1 cellular context compared by ENCODE assay signal in genomic region chr19:11813801-11814706, GRCh38.
A peak's percentile ranks its signal among the peaks of the same experiment; 100 is the strongest.
TF ChIP-seq lines count a peak whose summit lies in the region.

Gene ZNF440 (plus strand): TSS chr19:11814273. CDS start chr19:11814448, 175 bp downstream.

TF ChIP-seq in K562, 482 proteins besides CTCF, POLR2A, EP300 and RAD21 (continued from another document and continues in another):
- TF ChIP-seq ILK (tag; IDR thresholded peaks at IDR 0.05; ENCODE audit: borderline replicate concordance, low read depth) = no peak
- no peak for TF ChIP-seq NFIX (CRISPR knock-in tag; IDR thresholded peaks at IDR 0.05; ENCODE audit: low read depth)
- no peak for TF ChIP-seq TRIM28 (IDR thresholded peaks at IDR 0.05)
- no peak for TF ChIP-seq KHSRP (IDR thresholded peaks at IDR 0.05)
- TF ChIP-seq MITF (IDR thresholded peaks at IDR 0.05) = no peak
- TF ChIP-seq KDM4B (IDR thresholded peaks at IDR 0.05; ENCODE audit: borderline replicate concordance in 2 of 2, low read depth in 1 of 2) = no peak
- TF ChIP-seq ZNF507 (tag; conservative IDR thresholded peaks at IDR 0.05) = no peak
- 0 out of 2 replicates have a peak, but pooled peaks have one; percentile 16 for TF ChIP-seq ZNF830 (CRISPR knock-in tag; IDR thresholded peaks at IDR 0.05)
- TF ChIP-seq TCF7L2 (IDR thresholded peaks at IDR 0.05; ENCODE audit: low read depth, low read length) = no peak
- TF ChIP-seq, protein P1, sequence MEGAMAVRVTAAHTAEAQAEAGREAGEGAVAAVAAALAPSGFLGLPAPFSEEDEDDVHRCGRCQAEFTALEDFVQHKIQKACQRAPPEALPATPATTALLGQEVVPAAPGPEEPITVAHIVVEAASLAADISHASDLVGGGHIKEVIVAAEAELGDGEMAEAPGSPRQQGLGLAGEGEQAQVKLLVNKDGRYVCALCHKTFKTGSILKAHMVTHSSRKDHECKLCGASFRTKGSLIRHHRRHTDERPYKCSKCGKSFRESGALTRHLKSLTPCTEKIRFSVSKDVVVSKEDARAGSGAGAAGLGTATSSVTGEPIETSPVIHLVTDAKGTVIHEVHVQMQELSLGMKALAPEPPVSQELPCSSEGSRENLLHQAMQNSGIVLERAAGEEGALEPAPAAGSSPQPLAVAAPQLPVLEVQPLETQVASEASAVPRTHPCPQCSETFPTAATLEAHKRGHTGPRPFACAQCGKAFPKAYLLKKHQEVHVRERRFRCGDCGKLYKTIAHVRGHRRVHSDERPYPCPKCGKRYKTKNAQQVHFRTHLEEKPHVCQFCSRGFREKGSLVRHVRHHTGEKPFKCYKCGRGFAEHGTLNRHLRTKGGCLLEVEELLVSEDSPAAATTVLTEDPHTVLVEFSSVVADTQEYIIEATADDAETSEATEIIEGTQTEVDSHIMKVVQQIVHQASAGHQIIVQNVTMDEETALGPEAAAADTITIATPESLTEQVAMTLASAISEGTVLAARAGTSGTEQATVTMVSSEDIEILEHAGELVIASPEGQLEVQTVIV (CRISPR knock-in tag; IDR thresholded peaks at IDR 0.05; ENCODE audit: borderline replicate concordance) = no peak
- TF ChIP-seq DIDO1 (tag; IDR thresholded peaks at IDR 0.05; ENCODE audit: low read depth) = no peak
- TF ChIP-seq ZNF354B (CRISPR knock-in tag; IDR thresholded peaks at IDR 0.05) = no peak
- no peak for TF ChIP-seq CBX3 (IDR thresholded peaks at IDR 0.05; ENCODE audit: borderline replicate concordance in 1 of 2, low read length in 2 of 2)
- no peak for TF ChIP-seq ZNF146 (CRISPR knock-in tag; IDR thresholded peaks at IDR 0.05; ENCODE audit: unreplicated experiment)
- no peak for TF ChIP-seq MTA1 (IDR thresholded peaks at IDR 0.05; ENCODE audit: borderline replicate concordance)
- peak; percentile 97; the same call in 1 of the 2 replicates for TF ChIP-seq PHF8 (IDR thresholded peaks at IDR 0.05; ENCODE audit: borderline replicate concordance, low read length)
- TF ChIP-seq, protein P2, sequence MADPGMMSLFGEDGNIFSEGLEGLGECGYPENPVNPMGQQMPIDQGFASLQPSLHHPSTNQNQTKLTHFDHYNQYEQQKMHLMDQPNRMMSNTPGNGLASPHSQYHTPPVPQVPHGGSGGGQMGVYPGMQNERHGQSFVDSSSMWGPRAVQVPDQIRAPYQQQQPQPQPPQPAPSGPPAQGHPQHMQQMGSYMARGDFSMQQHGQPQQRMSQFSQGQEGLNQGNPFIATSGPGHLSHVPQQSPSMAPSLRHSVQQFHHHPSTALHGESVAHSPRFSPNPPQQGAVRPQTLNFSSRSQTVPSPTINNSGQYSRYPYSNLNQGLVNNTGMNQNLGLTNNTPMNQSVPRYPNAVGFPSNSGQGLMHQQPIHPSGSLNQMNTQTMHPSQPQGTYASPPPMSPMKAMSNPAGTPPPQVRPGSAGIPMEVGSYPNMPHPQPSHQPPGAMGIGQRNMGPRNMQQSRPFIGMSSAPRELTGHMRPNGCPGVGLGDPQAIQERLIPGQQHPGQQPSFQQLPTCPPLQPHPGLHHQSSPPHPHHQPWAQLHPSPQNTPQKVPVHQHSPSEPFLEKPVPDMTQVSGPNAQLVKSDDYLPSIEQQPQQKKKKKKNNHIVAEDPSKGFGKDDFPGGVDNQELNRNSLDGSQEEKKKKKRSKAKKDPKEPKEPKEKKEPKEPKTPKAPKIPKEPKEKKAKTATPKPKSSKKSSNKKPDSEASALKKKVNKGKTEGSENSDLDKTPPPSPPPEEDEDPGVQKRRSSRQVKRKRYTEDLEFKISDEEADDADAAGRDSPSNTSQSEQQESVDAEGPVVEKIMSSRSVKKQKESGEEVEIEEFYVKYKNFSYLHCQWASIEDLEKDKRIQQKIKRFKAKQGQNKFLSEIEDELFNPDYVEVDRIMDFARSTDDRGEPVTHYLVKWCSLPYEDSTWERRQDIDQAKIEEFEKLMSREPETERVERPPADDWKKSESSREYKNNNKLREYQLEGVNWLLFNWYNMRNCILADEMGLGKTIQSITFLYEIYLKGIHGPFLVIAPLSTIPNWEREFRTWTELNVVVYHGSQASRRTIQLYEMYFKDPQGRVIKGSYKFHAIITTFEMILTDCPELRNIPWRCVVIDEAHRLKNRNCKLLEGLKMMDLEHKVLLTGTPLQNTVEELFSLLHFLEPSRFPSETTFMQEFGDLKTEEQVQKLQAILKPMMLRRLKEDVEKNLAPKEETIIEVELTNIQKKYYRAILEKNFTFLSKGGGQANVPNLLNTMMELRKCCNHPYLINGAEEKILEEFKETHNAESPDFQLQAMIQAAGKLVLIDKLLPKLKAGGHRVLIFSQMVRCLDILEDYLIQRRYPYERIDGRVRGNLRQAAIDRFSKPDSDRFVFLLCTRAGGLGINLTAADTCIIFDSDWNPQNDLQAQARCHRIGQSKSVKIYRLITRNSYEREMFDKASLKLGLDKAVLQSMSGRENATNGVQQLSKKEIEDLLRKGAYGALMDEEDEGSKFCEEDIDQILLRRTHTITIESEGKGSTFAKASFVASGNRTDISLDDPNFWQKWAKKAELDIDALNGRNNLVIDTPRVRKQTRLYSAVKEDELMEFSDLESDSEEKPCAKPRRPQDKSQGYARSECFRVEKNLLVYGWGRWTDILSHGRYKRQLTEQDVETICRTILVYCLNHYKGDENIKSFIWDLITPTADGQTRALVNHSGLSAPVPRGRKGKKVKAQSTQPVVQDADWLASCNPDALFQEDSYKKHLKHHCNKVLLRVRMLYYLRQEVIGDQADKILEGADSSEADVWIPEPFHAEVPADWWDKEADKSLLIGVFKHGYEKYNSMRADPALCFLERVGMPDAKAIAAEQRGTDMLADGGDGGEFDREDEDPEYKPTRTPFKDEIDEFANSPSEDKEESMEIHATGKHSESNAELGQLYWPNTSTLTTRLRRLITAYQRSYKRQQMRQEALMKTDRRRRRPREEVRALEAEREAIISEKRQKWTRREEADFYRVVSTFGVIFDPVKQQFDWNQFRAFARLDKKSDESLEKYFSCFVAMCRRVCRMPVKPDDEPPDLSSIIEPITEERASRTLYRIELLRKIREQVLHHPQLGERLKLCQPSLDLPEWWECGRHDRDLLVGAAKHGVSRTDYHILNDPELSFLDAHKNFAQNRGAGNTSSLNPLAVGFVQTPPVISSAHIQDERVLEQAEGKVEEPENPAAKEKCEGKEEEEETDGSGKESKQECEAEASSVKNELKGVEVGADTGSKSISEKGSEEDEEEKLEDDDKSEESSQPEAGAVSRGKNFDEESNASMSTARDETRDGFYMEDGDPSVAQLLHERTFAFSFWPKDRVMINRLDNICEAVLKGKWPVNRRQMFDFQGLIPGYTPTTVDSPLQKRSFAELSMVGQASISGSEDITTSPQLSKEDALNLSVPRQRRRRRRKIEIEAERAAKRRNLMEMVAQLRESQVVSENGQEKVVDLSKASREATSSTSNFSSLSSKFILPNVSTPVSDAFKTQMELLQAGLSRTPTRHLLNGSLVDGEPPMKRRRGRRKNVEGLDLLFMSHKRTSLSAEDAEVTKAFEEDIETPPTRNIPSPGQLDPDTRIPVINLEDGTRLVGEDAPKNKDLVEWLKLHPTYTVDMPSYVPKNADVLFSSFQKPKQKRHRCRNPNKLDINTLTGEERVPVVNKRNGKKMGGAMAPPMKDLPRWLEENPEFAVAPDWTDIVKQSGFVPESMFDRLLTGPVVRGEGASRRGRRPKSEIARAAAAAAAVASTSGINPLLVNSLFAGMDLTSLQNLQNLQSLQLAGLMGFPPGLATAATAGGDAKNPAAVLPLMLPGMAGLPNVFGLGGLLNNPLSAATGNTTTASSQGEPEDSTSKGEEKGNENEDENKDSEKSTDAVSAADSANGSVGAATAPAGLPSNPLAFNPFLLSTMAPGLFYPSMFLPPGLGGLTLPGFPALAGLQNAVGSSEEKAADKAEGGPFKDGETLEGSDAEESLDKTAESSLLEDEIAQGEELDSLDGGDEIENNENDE (IDR thresholded peaks at IDR 0.05; ENCODE audit: low read depth, low read length) = no peak
- TF ChIP-seq HSF4 (CRISPR knock-in tag; IDR thresholded peaks at IDR 0.05; ENCODE audit: borderline replicate concordance) = no peak
- no peak for TF ChIP-seq BRD4 (IDR thresholded peaks at IDR 0.05)
- TF ChIP-seq FIP1L1 (IDR thresholded peaks at IDR 0.05; ENCODE audit: low read depth, low read length, poor library complexity, severe bottlenecking) = no peak
- TF ChIP-seq ZNF143 (CRISPR knock-in tag; IDR thresholded peaks at IDR 0.05) = no peak
- no peak for TF ChIP-seq DMBX1 (CRISPR knock-in tag; IDR thresholded peaks at IDR 0.05; ENCODE audit: borderline replicate concordance)
- TF ChIP-seq DPF2 (IDR thresholded peaks at IDR 0.05) = no peak
- no peak for TF ChIP-seq MTF1 (CRISPR knock-in tag; IDR thresholded peaks at IDR 0.05; ENCODE audit: borderline replicate concordance)
- no peak for TF ChIP-seq SETDB1 (IDR thresholded peaks at IDR 0.05; ENCODE audit: low read length)
- no peak for TF ChIP-seq U2AF1 (optimal IDR thresholded peaks at IDR 0.05; ENCODE audit: low read depth, low read length)
- TF ChIP-seq HDAC3 (IDR thresholded peaks at IDR 0.05; ENCODE audit: borderline replicate concordance, partially characterized antibody) = no peak
- TF ChIP-seq MCM7 (IDR thresholded peaks at IDR 0.05) = no peak
- TF ChIP-seq U2AF2 (optimal IDR thresholded peaks at IDR 0.05; ENCODE audit: low read depth, low read length) = no peak
- TF ChIP-seq ZFP30 (CRISPR knock-in tag; IDR thresholded peaks at IDR 0.05; ENCODE audit: borderline replicate concordance) = no peak
- TF ChIP-seq CHD4 (IDR thresholded peaks at IDR 0.05; ENCODE audit: insufficient read depth, insufficient replicate concordance, low read depth, low read length, poor library complexity, severe bottlenecking) = no peak
- no peak for TF ChIP-seq TAL1 (IDR thresholded peaks at IDR 0.05)
- TF ChIP-seq FOXA1 (IDR thresholded peaks at IDR 0.05; ENCODE audit: borderline replicate concordance) = no peak
- TF ChIP-seq, protein P3, sequence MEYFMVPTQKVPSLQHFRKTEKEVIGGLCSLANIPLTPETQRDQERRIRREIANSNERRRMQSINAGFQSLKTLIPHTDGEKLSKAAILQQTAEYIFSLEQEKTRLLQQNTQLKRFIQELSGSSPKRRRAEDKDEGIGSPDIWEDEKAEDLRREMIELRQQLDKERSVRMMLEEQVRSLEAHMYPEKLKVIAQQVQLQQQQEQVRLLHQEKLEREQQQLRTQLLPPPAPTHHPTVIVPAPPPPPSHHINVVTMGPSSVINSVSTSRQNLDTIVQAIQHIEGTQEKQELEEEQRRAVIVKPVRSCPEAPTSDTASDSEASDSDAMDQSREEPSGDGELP (CRISPR knock-in tag; IDR thresholded peaks at IDR 0.05; ENCODE audit: borderline replicate concordance) = peak; percentile 55
- no peak for TF ChIP-seq MXI1 (IDR thresholded peaks at IDR 0.05; ENCODE audit: low read depth, low read length)
- TF ChIP-seq HNRNPK (IDR thresholded peaks at IDR 0.05; ENCODE audit: low read depth, low read length, poor library complexity, severe bottlenecking) = no peak
- TF ChIP-seq PHB (CRISPR knock-in tag; IDR thresholded peaks at IDR 0.05) = no peak
- no peak for TF ChIP-seq MYBL2 (IDR thresholded peaks at IDR 0.05; ENCODE audit: low read depth)
- no peak for TF ChIP-seq MYBL2 (CRISPR knock-in tag; IDR thresholded peaks at IDR 0.05; ENCODE audit: borderline replicate concordance)
- no peak for TF ChIP-seq ELF2 (CRISPR knock-in tag; IDR thresholded peaks at IDR 0.05)
- TF ChIP-seq BRCA1 (IDR thresholded peaks at IDR 0.05) = no peak
- no peak for TF ChIP-seq BRCA1 (CRISPR knock-in tag; IDR thresholded peaks at IDR 0.05)
- TF ChIP-seq EHMT2 (IDR thresholded peaks at IDR 0.05) = no peak
- TF ChIP-seq KLF6 (CRISPR knock-in tag; IDR thresholded peaks at IDR 0.05; ENCODE audit: borderline replicate concordance) = no peak
- TF ChIP-seq ZC3H8 (IDR thresholded peaks at IDR 0.05) = no peak
- TF ChIP-seq HDAC2 (IDR thresholded peaks at IDR 0.05) = 0 out of 2 replicates have a peak, but pooled peaks have one; percentile 18
- no peak for TF ChIP-seq ZNF696 (CRISPR knock-in tag; conservative IDR thresholded peaks at IDR 0.05)
- peak in 2 of 3 experiments; percentile 42 to 68 for TF ChIP-seq YY1 (IDR thresholded peaks at IDR 0.05; ENCODE audit: borderline replicate concordance in 1 of 3, control insufficient read depth in 1 of 3, extremely low read depth in 1 of 3, insufficient read depth in 3 of 3, insufficient read length in 1 of 3, insufficient replicate concordance in 2 of 3, low read depth in 1 of 3, low read length in 2 of 3)
- no peak for TF ChIP-seq ZNF224 (CRISPR knock-in tag; IDR thresholded peaks at IDR 0.05)
- TF ChIP-seq ZEB2 (IDR thresholded peaks at IDR 0.05) = no peak
- no peak for TF ChIP-seq NCOA4 (IDR thresholded peaks at IDR 0.05; ENCODE audit: partially characterized antibody)
- no peak for TF ChIP-seq ETV6 (IDR thresholded peaks at IDR 0.05; ENCODE audit: borderline replicate concordance in 1 of 2, low read depth in 2 of 2, low read length in 1 of 2)
- TF ChIP-seq ETV6 (CRISPR knock-in tag; IDR thresholded peaks at IDR 0.05; ENCODE audit: borderline replicate concordance) = no peak
- TF ChIP-seq ZNF707 (CRISPR knock-in tag; conservative IDR thresholded peaks at IDR 0.05) = no peak
- no peak for TF ChIP-seq BCOR (IDR thresholded peaks at IDR 0.05)
- TF ChIP-seq FOXJ3 (CRISPR knock-in tag; IDR thresholded peaks at IDR 0.05) = no peak
- TF ChIP-seq, protein P4, sequence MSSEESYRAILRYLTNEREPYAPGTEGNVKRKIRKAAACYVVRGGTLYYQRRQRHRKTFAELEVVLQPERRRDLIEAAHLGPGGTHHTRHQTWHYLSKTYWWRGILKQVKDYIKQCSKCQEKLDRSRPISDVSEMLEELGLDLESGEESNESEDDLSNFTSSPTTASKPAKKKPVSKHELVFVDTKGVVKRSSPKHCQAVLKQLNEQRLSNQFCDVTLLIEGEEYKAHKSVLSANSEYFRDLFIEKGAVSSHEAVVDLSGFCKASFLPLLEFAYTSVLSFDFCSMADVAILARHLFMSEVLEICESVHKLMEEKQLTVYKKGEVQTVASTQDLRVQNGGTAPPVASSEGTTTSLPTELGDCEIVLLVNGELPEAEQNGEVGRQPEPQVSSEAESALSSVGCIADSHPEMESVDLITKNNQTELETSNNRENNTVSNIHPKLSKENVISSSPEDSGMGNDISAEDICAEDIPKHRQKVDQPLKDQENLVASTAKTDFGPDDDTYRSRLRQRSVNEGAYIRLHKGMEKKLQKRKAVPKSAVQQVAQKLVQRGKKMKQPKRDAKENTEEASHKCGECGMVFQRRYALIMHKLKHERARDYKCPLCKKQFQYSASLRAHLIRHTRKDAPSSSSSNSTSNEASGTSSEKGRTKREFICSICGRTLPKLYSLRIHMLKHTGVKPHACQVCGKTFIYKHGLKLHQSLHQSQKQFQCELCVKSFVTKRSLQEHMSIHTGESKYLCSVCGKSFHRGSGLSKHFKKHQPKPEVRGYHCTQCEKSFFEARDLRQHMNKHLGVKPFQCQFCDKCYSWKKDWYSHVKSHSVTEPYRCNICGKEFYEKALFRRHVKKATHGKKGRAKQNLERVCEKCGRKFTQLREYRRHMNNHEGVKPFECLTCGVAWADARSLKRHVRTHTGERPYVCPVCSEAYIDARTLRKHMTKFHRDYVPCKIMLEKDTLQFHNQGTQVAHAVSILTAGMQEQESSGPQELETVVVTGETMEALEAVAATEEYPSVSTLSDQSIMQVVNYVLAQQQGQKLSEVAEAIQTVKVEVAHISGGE (CRISPR knock-in tag; IDR thresholded peaks at IDR 0.05) = peak in 1 of 3 experiments; percentile 26; a peak in 1 of 6 replicates
